ENCODE assay signal across 8 cellular contexts in the genomic region with DNA sequence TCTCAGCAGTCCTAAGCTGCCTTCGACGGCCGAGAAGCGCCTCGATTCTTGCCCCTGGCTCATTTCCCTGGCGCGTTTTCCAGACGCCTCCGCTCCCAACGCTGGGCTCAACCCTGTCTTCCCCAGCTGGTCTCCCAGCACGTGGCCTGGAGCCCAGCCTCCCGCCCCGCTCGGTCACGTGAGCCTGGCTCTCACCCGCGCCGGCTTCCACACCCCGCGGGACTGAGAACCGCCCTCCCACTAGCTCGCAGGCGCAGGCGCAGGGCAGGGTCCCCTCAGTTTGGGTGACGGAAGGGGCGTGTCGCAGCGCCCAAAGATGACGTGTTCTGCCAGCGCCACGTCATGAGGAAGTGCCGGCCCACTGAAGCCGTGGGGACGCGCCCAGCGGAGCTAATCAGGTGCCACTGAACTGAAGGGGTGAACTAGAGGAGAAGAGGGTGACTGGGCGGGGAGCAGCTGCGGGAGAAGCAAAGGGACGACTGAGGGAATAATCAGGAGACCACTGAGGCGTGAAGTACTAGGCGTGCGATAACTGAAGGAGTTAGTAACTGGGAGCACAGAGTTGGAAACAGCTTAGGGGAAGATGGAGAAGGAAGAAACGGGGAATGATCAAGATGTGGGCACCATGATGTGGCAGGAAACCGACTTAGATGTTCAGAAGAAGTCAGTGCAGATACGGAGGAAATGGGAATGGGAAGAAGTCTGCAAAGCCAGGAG. TPM values are rescaled to one million over a fixed set of nuclear protein-coding genes. Genes with fewer than 3 reads are reported as not detected.
A peak's percentile ranks its signal among the peaks of the same experiment; 100 is the strongest.
DNase-seq lines count a peak whose midpoint lies in the region; ATAC-seq, FAIRE-seq and TF ChIP-seq lines count a peak whose summit lies in the region.

A gene with protein sequence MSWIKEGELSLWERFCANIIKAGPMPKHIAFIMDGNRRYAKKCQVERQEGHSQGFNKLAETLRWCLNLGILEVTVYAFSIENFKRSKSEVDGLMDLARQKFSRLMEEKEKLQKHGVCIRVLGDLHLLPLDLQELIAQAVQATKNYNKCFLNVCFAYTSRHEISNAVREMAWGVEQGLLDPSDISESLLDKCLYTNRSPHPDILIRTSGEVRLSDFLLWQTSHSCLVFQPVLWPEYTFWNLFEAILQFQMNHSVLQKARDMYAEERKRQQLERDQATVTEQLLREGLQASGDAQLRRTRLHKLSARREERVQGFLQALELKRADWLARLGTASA (plus strand): TSS at position 343 of the 717 bp plus-strand sequence. CDS start 625 bp downstream, outside the sequence.

- no peak for TF ChIP-seq CTCF in adrenal gland (IDR thresholded peaks at IDR 0.05)
- TF ChIP-seq CTCF in upper lobe of right lung (IDR thresholded peaks at IDR 0.05): no peak

- no peaks in the 10 kb centered on the region for H3K9me3 ChIP-seq in adrenal gland (replicated peaks in 1 of 3)
- no peaks in the 10 kb centered on the region for H3K9me3 ChIP-seq in upper lobe of right lung

- H3K27me3 ChIP-seq in adrenal gland (no peaks in the 10 kb centered on the region), upper lobe of right lung (no peaks in the 10 kb centered on the region)

- 0 to 1% (median 0%) methylated on average over 16 to 45 of the region's 45 CpGs for WGBS in adrenal gland, 4 donors

- intact Hi-C loops in adrenal gland (cut with DNase I) (no loop called here), cardiac septum (cut with DNase I) (loop anchor here (2.0 kb wide), 2 partner anchors 41 to 69 kb away; a partner anchor contains a TSS), posterior vena cava (cut with DNase I) (no loop called here), upper lobe of right lung (cut with DNase I) (no loop called here)

- H3K4me1 ChIP-seq in adrenal gland (replicated peaks in 1 of 2): peaks cover 11 to 28% of the 10 kb centered on the region in 2 donors
- H3K4me1 ChIP-seq in upper lobe of right lung: peaks cover 21% of the 10 kb centered on the region

- H3K36me3 ChIP-seq in adrenal gland (replicated peaks in 1 of 2) (peaks cover 0 to 12% of the 10 kb centered on the region in 2 donors), upper lobe of right lung (peaks cover 25% of the 10 kb centered on the region)

- H3K27ac ChIP-seq in adrenal gland (peak within 1 kb of the TSS; percentile 30 to 74 (median 72)), upper lobe of right lung (peak within 1 kb of the TSS; percentile 81)

- FAIRE-seq in GM12892 (lab: Jason Lieb, UNC): peak; percentile 99

- DNase-seq in GM12892 (ENCODE audit: insufficient read length): peak; percentile 93
- DNase-seq in NCI-H146 (lab: John Stamatoyannopoulos, UW): peak; percentile 95
- peak; percentile 95 to 98 (median 97) for DNase-seq in T-helper 1 cell
- peak; percentile 98 to 99 (median 98) for DNase-seq in adrenal gland
- DNase-seq in cardiac septum (ENCODE audit: low spot score): peak; percentile 98
- peak; percentile 100 for DNase-seq in posterior vena cava (ENCODE audit: low spot score)
- DNase-seq in upper lobe of right lung: peak; percentile 99

- peak; percentile 88 for TF ChIP-seq POLR2A in GM12892 (IDR thresholded peaks at IDR 0.05; ENCODE audit: low read depth, low read length)
- peak; percentile 64 to 86 for TF ChIP-seq POLR2A in adrenal gland (IDR thresholded peaks at IDR 0.05)

- ATAC-seq in HG02852 (IDR thresholded peaks at IDR 0.05; ENCODE audit: unreplicated experiment) (peak; percentile 94), upper lobe of right lung (peak; percentile 99)

- H3K4me3 ChIP-seq in adrenal gland (peak within 1 kb of the TSS in 3 of 4 donors; percentile 30 to 70 (median 60)), upper lobe of right lung (peak within 1 kb of the TSS; percentile 70)

RNA-seq across cellular contexts. Expression of the gene that starts here (rescaled TPM):
- polyA plus RNA-seq in GM12892 (2012; ENCODE audit: missing spikeins): 26.1 TPM
- total RNA-seq in adrenal gland (10 to 100 TPM; 33.2 to 64.9 (median 43.7) TPM), cardiac septum (34.9 TPM), posterior vena cava (10 to 100 TPM; 43.3 to 45.2 TPM), upper lobe of right lung (41.1 TPM)
- 10 to 100 TPM; 24.0 to 77.2 (median 31.5) TPM for polyA plus RNA-seq in adrenal gland

Comparison
In these comparisons a context has a peak if more than half of its experiments do, and no peak if none do; other contexts are left out.
1. Peak in every context shown above with its lines: DNase-seq, ATAC-seq, H3K4me3 ChIP-seq and H3K27ac ChIP-seq.